ENCODE assay signal across 1 cellular context in genomic region chr11:96238563-96239166, GRCh38.
TF ChIP-seq lines count a peak whose summit lies in the region.

No MANE protein-coding gene starts in this region.

TF ChIP-seq in A549, 52 proteins besides CTCF, POLR2A, EP300 and RAD21 (continued from another document):
- TF ChIP-seq E2F6 (IDR thresholded peaks at IDR 0.05; ENCODE audit: borderline replicate concordance, low read depth) (no peak), MAX (IDR thresholded peaks at IDR 0.05) (no peak), CHD4 (IDR thresholded peaks at IDR 0.05; ENCODE audit: borderline replicate concordance) (no peak), CHD2 (IDR thresholded peaks at IDR 0.05; ENCODE audit: low read length, partially characterized antibody) (no peak), BCL3 (IDR thresholded peaks at IDR 0.05) (no peak), CBX8 (IDR thresholded peaks at IDR 0.05) (no peak), FOSL2 (IDR thresholded peaks at IDR 0.05) (no peak), FOSL2 (CRISPR knock-in tag; IDR thresholded peaks at IDR 0.05) (no peak), FOSB (CRISPR knock-in tag; IDR thresholded peaks at IDR 0.05) (no peak)
TF ChIP-seq in A549: peak in this region for 0.
